8 cellular contexts compared by ENCODE assay signal in the genomic region with DNA sequence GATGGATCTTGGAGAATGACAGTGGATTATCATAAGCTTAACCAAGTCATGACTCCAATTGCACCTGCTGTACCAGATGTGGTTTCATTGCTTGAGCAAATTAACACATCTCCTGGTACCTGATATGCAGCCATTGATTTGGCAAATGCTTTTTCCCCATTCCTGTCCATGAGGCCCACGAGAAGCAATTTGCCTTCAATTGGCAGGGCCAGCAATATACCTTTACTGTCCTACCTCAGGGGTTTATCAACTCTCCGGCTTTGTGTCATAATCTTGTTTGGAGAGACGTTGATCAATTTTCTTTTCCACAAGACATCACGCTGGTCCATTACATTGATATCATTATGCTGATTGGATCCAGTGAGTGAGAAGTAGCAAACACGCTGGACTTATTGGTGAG.
"Had no signal": no experiment of that assay in that cellular context is flagged by ENCODE, and none has a peak within 500 bp of the region (broad histone marks: within the 10 kb centered on the region; RNA-seq: fewer than 3 reads in every experiment).

No MANE protein-coding gene starts in this region.

- ATAC-seq: GM23338, HepG2 had no signal

- H3K27ac ChIP-seq: HL-60, KMS-11 had no signal

- DNase-seq: H9, HCEC 1CT, HFFc6, KBM-7 had no signal

- H3K4me3 ChIP-seq: GM23338 had no signal
